ENCODE assay signal across 8 cellular contexts in genomic region chr17:37643829-37644228, GRCh38. TPM values are rescaled to one million over a fixed set of nuclear protein-coding genes. Genes with fewer than 3 reads are reported as not detected.
A peak's percentile ranks its signal among the peaks of the same experiment; 100 is the strongest.
DNase-seq lines count a peak whose midpoint lies in the region; ATAC-seq and TF ChIP-seq lines count a peak whose summit lies in the region.

No MANE protein-coding gene starts in this region.

- H3K4me3 Mint-ChIP-seq in activated naive CD4-positive, alpha-beta T cell treated with anti-CD3 and anti-CD28 coated beads, Interleukin-2, amount 10 ng/mL, durations not matched to agents 7 days and 5 days, result peak overlapping the region; percentile 84

- no peak for ATAC-seq in right lobe of liver
- ATAC-seq in HG03354 (IDR thresholded peaks at IDR 0.05; ENCODE audit: poor library complexity, severe bottlenecking, unreplicated experiment), result no peak

- no peak overlapping the region for H3K27ac Mint-ChIP-seq in activated naive CD4-positive, alpha-beta T cell treated with anti-CD3 and anti-CD28 coated beads, Interleukin-2, amount 10 ng/mL, durations not matched to agents 7 days and 5 days

- in situ Hi-C loops in astrocyte of the cerebellum (cut with HindIII; ENCODE audit: low sequenced_read_pairs), result no loop called here

- peak overlapping the region in 1 of 3 donors; percentile 75 for H3K27ac ChIP-seq in right lobe of liver
- H3K27ac ChIP-seq in urinary bladder (ENCODE audit: low read depth), result no peak overlapping the region

- TF ChIP-seq CTCF in astrocyte of the cerebellum (IDR thresholded peaks at IDR 0.05; ENCODE audit: low read depth, low read length, missing control alignments) (no peak), right lobe of liver (IDR thresholded peaks at IDR 0.05) (no peak)

- no peak for DNase-seq in activated naive CD4-positive, alpha-beta T cell treated with anti-CD3 and anti-CD28 coated beads, Interleukin-2, amount 10 ng/mL, durations not matched to agents 7 days and 5 days
- no peak for DNase-seq in activated naive CD4-positive, alpha-beta T cell (lab: John Stamatoyannopoulos, UW)
- DNase-seq in astrocyte of the cerebellum (ENCODE audit: low read depth), result no peak
- no peak for DNase-seq in right lobe of liver
- no peak for DNase-seq in GDM1 (lab: John Stamatoyannopoulos, UW)
- DNase-seq in germinal center (ENCODE audit: low spot score), result no peak

- no peaks in the 10 kb centered on the region for H3K27me3 ChIP-seq in right lobe of liver

- H3K9me3 ChIP-seq in right lobe of liver, result no peaks in the 10 kb centered on the region

- H3K4me1 ChIP-seq in right lobe of liver, result peaks cover 0 to 15% (median 7%) of the 10 kb centered on the region in 4 donors
- H3K4me1 ChIP-seq in urinary bladder (ENCODE audit: insufficient read depth), result no peaks in the 10 kb centered on the region

- intact Hi-C loops in right lobe of liver (cut with DNase I), result no loop called here

- CTCF ChIA-PET in activated naive CD4-positive, alpha-beta T cell treated with anti-CD3 and anti-CD28 coated beads, Interleukin-2, amount 10 ng/mL, durations not matched to agents 7 days and 5 days (lab: Charles Lee), result interaction anchor here (0.8 to 1.6 kb wide), 4 partner anchors 35 to 172 kb away, joined by 3 read pairs; partner anchors contain the start of gene SYNRG

- H3K36me3 Mint-ChIP-seq in activated naive CD4-positive, alpha-beta T cell treated with anti-CD3 and anti-CD28 coated beads, Interleukin-2, amount 10 ng/mL, durations not matched to agents 7 days and 5 days, result peaks cover 19% of the 10 kb centered on the region

- no peak for TF ChIP-seq POLR2A in right lobe of liver (IDR thresholded peaks at IDR 0.05)

- peak overlapping the region; percentile 69 for H3K4me3 ChIP-seq in astrocyte of the cerebellum (ENCODE audit: low read depth, low read length)
- peak overlapping the region; percentile 73 to 82 (median 78) for H3K4me3 ChIP-seq in right lobe of liver
- peak overlapping the region; percentile 78 for H3K4me3 ChIP-seq in urinary bladder (ENCODE audit: low read depth, low read length)

- H3K9me3 Mint-ChIP-seq in activated naive CD4-positive, alpha-beta T cell treated with anti-CD3 and anti-CD28 coated beads, Interleukin-2, amount 10 ng/mL, durations not matched to agents 7 days and 5 days, result no peaks in the 10 kb centered on the region

- H3K36me3 ChIP-seq in right lobe of liver, result peaks cover 0 to 19% (median 0%) of the 10 kb centered on the region in 4 donors
- H3K36me3 ChIP-seq in urinary bladder (ENCODE audit: insufficient read depth), result peaks cover 1% of the 10 kb centered on the region

- 0% methylated on average over 3 of the region's 3 CpGs for WGBS in right lobe of liver (ENCODE audit: insufficient coverage, low coverage, low lambda C conversion rate, missing lambda C conversion rate)
- 10% methylated on average over 3 of the region's 3 CpGs for WGBS in urinary bladder

- peaks cover 36% of the 10 kb centered on the region for H3K4me1 Mint-ChIP-seq in activated naive CD4-positive, alpha-beta T cell treated with anti-CD3 and anti-CD28 coated beads, Interleukin-2, amount 10 ng/mL, durations not matched to agents 7 days and 5 days

- peaks cover 57% of the 10 kb centered on the region for H3K27me3 Mint-ChIP-seq in activated naive CD4-positive, alpha-beta T cell treated with anti-CD3 and anti-CD28 coated beads, Interleukin-2, amount 10 ng/mL, durations not matched to agents 7 days and 5 days

RNA-seq across cellular contexts. Expression of gene DDX52, which starts 0.6 kb away (rescaled TPM):
- total RNA-seq in right lobe of liver (10 to 100 TPM; 11.8 to 14.4 (median 13.1) TPM), urinary bladder (38.9 TPM)
- 9.6 TPM for polyA plus RNA-seq in urinary bladder

RNA-seq across cellular contexts. Expression of gene SYNRG, which starts 34.6 kb away (rescaled TPM):
- 10 to 100 TPM in 5 of 6 experiments, 1 to 10 TPM in 1; 9.0 to 16.2 (median 15.0) TPM for total RNA-seq in right lobe of liver
- total RNA-seq in urinary bladder, result 36.6 TPM
- 11.5 TPM for polyA plus RNA-seq in urinary bladder
